8 cellular contexts compared by ENCODE assay signal in genomic region chr15:67253517-67254237, GRCh38. TPM values are rescaled to one million over a fixed set of nuclear protein-coding genes. Genes with fewer than 3 reads are reported as not detected.
DNase-seq lines count a peak whose midpoint lies in the region; ATAC-seq, FAIRE-seq and TF ChIP-seq lines count a peak whose summit lies in the region.

No MANE protein-coding gene starts in this region.

- H3K36me3 Mint-ChIP-seq in activated T-cell treated with anti-CD3 and anti-CD28 coated beads, Interleukin-2, amount 50 U/mL, for 24 hours (ENCODE audit: low read depth), result peaks cover 47% of the 10 kb centered on the region

- peaks cover 46% of the 10 kb centered on the region for H3K4me1 Mint-ChIP-seq in activated T-cell treated with anti-CD3 and anti-CD28 coated beads, Interleukin-2, amount 50 U/mL, for 24 hours (ENCODE audit: low read depth)

- FAIRE-seq in pancreas (lab: Jason Lieb, UNC), result no peak

- peak overlapping the region; percentile 98 for H3K27ac Mint-ChIP-seq in activated T-cell treated with anti-CD3 and anti-CD28 coated beads, Interleukin-2, amount 50 U/mL, for 24 hours

- ATAC-seq in pancreas, result peak in 2 of 4 donors; percentile 2 to 3
- ATAC-seq in left lobe of liver, result no peak
- ATAC-seq in GM19463 (IDR thresholded peaks at IDR 0.05; ENCODE audit: unreplicated experiment), result no peak
- ATAC-seq in HG02885 (IDR thresholded peaks at IDR 0.05; ENCODE audit: poor library complexity, unreplicated experiment), result no peak

- no peak for TF ChIP-seq CTCF in esophagus muscularis mucosa (IDR thresholded peaks at IDR 0.05)
- no peak for TF ChIP-seq CTCF in pancreas (IDR thresholded peaks at IDR 0.05)

- intact Hi-C loops in esophagus muscularis mucosa (cut with DNase I) (loop anchor here (2.0 to 5.0 kb wide), 2 partner anchors 56 to 189 kb away; partner anchors contain the start of gene SMAD3), pancreas (cut with DNase I) (no loop called here)

- TF ChIP-seq POLR2A in esophagus muscularis mucosa (IDR thresholded peaks at IDR 0.05; ENCODE audit: low read depth), result no peak

- no peak overlapping the region; the same call in 1 of the 2 replicates for H3K27ac ChIP-seq in SK-N-MC
- H3K27ac ChIP-seq in esophagus muscularis mucosa (replicated peaks in 1 of 4), result peak overlapping the region; percentile 86 to 94 (median 90)
- H3K27ac ChIP-seq in pancreas, result peak overlapping the region; percentile 74 to 82 (median 76)

- TF ChIP-seq EP300 in esophagus muscularis mucosa (IDR thresholded peaks at IDR 0.05), result no peak

- no peaks in the 10 kb centered on the region for H3K9me3 Mint-ChIP-seq in activated T-cell treated with anti-CD3 and anti-CD28 coated beads, Interleukin-2, amount 50 U/mL, for 24 hours

- peaks cover 3% of the 10 kb centered on the region for H3K27me3 Mint-ChIP-seq in activated T-cell treated with anti-CD3 and anti-CD28 coated beads, Interleukin-2, amount 50 U/mL, for 24 hours

- H3K9ac ChIP-seq in SK-N-MC (ENCODE audit: insufficient read length), result peak overlapping the region; percentile 85

- peak overlapping the region; percentile 94 for H3K4me3 Mint-ChIP-seq in activated T-cell treated with anti-CD3 and anti-CD28 coated beads, Interleukin-2, amount 50 U/mL, for 24 hours

- H3K9me3 ChIP-seq in SK-N-MC (ENCODE audit: low read depth, low read length) (no peaks in the 10 kb centered on the region), esophagus muscularis mucosa (no peaks in the 10 kb centered on the region), pancreas (no peaks in the 10 kb centered on the region)

- H3K4me1 ChIP-seq in esophagus muscularis mucosa, result peaks cover 9 to 26% (median 20%) of the 10 kb centered on the region in 4 donors
- H3K4me1 ChIP-seq in pancreas, result peaks cover 0 to 14% (median 5%) of the 10 kb centered on the region in 3 donors

- H3K27me3 ChIP-seq in esophagus muscularis mucosa (no peaks in the 10 kb centered on the region), pancreas (no peaks in the 10 kb centered on the region)

- peak overlapping the region; percentile 90 for H3K4me3 ChIP-seq in SK-N-MC
- peak overlapping the region; percentile 81 to 88 (median 86) for H3K4me3 ChIP-seq in esophagus muscularis mucosa
- peak overlapping the region; percentile 49 to 99 (median 84) for H3K4me3 ChIP-seq in pancreas

- H3K36me3 ChIP-seq in SK-N-MC (ENCODE audit: insufficient read depth, low read length), result no peaks in the 10 kb centered on the region
- H3K36me3 ChIP-seq in esophagus muscularis mucosa, result no peaks in the 10 kb centered on the region
- H3K36me3 ChIP-seq in pancreas, result no peaks in the 10 kb centered on the region

- DNase-seq in activated T-cell treated with anti-CD3 and anti-CD28 coated beads, Interleukin-2, amount 50 U/mL, for 24 hours, result no peak
- no peak for DNase-seq in activated T-cell treated with anti-CD3 and anti-CD28 coated beads for 4 hours
- DNase-seq in SK-N-MC (ENCODE audit: low read depth, low spot score), result no peak
- no peak for DNase-seq in esophagus muscularis mucosa (ENCODE audit: extremely low spot score)
- no peak for DNase-seq in pancreas
- DNase-seq in left lobe of liver (ENCODE audit: low spot score), result no peak

- WGBS in esophagus muscularis mucosa, result 49% methylated on average over 16 of the region's 16 CpGs
- WGBS in pancreas, 2 donors, result 13 to 19% methylated on average over 16 of the region's 16 CpGs

RNA-seq across cellular contexts. Expression of gene AAGAB, which starts 0.8 kb away (rescaled TPM):
- total RNA-seq in esophagus muscularis mucosa, result 10 to 100 TPM; 21.3 to 37.8 (median 29.0) TPM
- total RNA-seq in pancreas, result 10 to 100 TPM; 11.1 to 16.3 (median 13.5) TPM
- polyA plus RNA-seq in pancreas, result 10 to 100 TPM in 1 of 2 donors, 1 to 10 TPM in 1; 7.1 to 13.6 TPM
- 12.4 TPM for total RNA-seq in left lobe of liver

RNA-seq across cellular contexts. Expression of gene IQCH, which starts 0.9 kb away (rescaled TPM):
- total RNA-seq in esophagus muscularis mucosa (1 to 10 TPM in 2 of 4 donors, under 1 TPM in 2; 0.58 to 2.4 (median 1.2) TPM), pancreas (1 to 10 TPM in 5 of 6 donors, under 1 TPM in 1; 0.76 to 1.6 (median 1.4) TPM), left lobe of liver (1.4 TPM)
- 1 to 10 TPM in 1 of 2 donors, under 1 TPM in 1; 0.49 to 1.0 TPM for polyA plus RNA-seq in pancreas
